16 cellular contexts compared by ENCODE assay signal in the genomic region with DNA sequence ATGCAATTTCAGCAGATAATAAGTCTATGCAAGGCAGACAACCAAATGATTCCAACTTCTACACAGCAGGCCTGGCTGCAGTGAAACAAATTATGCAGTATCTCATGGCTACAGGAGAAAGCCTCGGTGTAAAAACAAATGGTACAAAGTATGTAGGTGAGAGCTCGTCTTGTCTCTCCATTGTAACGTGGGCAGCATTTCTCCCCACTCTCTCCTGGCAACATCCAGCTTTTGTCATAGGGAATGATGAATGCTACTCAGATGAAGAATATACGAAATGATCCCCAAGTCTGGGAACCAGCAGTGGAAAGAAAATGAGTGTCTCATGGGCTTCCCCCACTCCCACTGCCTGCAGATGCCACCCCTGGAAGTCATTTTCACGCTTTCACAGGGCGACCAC. TPM values are rescaled to one million over a fixed set of nuclear protein-coding genes. Genes with fewer than 3 reads are reported as not detected.
DNase-seq lines count a peak whose midpoint lies in the region; ATAC-seq and TF ChIP-seq lines count a peak whose summit lies in the region.
"Had no signal": no experiment of that assay in that cellular context is flagged by ENCODE, and none has a peak within 500 bp of the region (broad histone marks: within the 10 kb centered on the region; RNA-seq: fewer than 3 reads in every experiment).

No MANE protein-coding gene starts in this region.

- peaks cover 5% of the 10 kb centered on the region; the same call in 1 of the 2 replicates for H3F3A ChIP-seq in Loucy (ENCODE audit: low read depth)

- H3K79me2 ChIP-seq in Loucy (ENCODE audit: insufficient read depth, low read length) = peaks cover 82% of the 10 kb centered on the region

- TF ChIP-seq POLR2A in spleen (IDR thresholded peaks at IDR 0.05) = no peak

- H3K4me1 ChIP-seq in Loucy (ENCODE audit: insufficient read depth, low read length, poor library complexity, severe bottlenecking) (peaks cover 98% of the 10 kb centered on the region), spleen (peaks cover 37 to 100% (median 78%) of the 10 kb centered on the region in 6 donors)

- H3K27me3 Mint-ChIP-seq in activated T-cell treated with anti-CD3 and anti-CD28 coated beads, Interleukin-2, amount 50 U/mL, for 24 hours = no peaks in the 10 kb centered on the region
- no peaks in the 10 kb centered on the region for H3K27me3 Mint-ChIP-seq in mesothelial cell of epicardium (ENCODE audit: low read depth)

- no peaks in the 10 kb centered on the region for H3K9me3 ChIP-seq in Loucy (ENCODE audit: insufficient read depth, low read depth, low read length)
- H3K9me3 ChIP-seq in spleen = no peaks in the 10 kb centered on the region

- H3K27me3 ChIP-seq in Loucy (ENCODE audit: insufficient read depth, low read length, poor library complexity, severe bottlenecking) (no peaks in the 10 kb centered on the region), spleen (replicated peaks in 1 of 7) (no peaks in the 10 kb centered on the region)

- no peak for ATAC-seq in GM19035 (IDR thresholded peaks at IDR 0.05; ENCODE audit: unreplicated experiment)

- intact Hi-C loops in spleen (cut with DNase I; ENCODE audit: low total_unique reads) = no loop called here

- H3K36me3 ChIP-seq in Loucy (ENCODE audit: insufficient read depth, low read length) = peaks cover 8% of the 10 kb centered on the region; the same call in 1 of the 2 replicates
- H3K36me3 ChIP-seq in spleen = peaks cover 0 to 7% (median 0%) of the 10 kb centered on the region in 6 donors

- peak overlapping the region; percentile 66 for H3K4me2 ChIP-seq in Loucy (ENCODE audit: low read depth, low read length, poor library complexity, severe bottlenecking)

- DNase-seq in activated T-cell treated with anti-CD3 and anti-CD28 coated beads, Interleukin-2, amount 50 U/mL, for 24 hours = no peak
- DNase-seq in activated T-cell treated with anti-CD3 and anti-CD28 coated beads, Interleukin-2, amount 50 U/mL, for 1 hour = no peak
- DNase-seq in mesothelial cell of epicardium (ENCODE audit: low spot score in 2 of 2, unreplicated experiment in 2 of 2) = no peak
- DNase-seq in spleen = no peak
- no peak for DNase-seq in stimulated activated CD8-positive, alpha-beta memory T cell treated with anti-CD3 and anti-CD28 coated beads, Interleukin-4, amount 100 ng/mL, for 48 hours
- no peak for DNase-seq in OCI-M1 (lab: John Stamatoyannopoulos, UW)
- DNase-seq: H7, MV-4-11, NCI-H1417, NCI-H1930, NCI-H446, NCI-H69, SHP77 had no signal

- peak overlapping the region; percentile 15 for H3K4me3 Mint-ChIP-seq in activated T-cell treated with anti-CD3 and anti-CD28 coated beads, Interleukin-2, amount 50 U/mL, for 24 hours
- H3K4me3 Mint-ChIP-seq in mesothelial cell of epicardium = no peak overlapping the region

- 87 to 97% (median 92%) methylated on average over 6 of the region's 6 CpGs for WGBS in spleen, 5 donors

- no peak overlapping the region for H3K27ac Mint-ChIP-seq in activated T-cell treated with anti-CD3 and anti-CD28 coated beads, Interleukin-2, amount 50 U/mL, for 24 hours
- H3K27ac Mint-ChIP-seq in mesothelial cell of epicardium = peak overlapping the region; percentile 50

- H3K4me3 ChIP-seq in Loucy (ENCODE audit: low read length, poor library complexity, severe bottlenecking) (peak overlapping the region; percentile 43), spleen (no peak overlapping the region)

- no peaks in the 10 kb centered on the region for H3K9me2 ChIP-seq in Loucy (replicated peaks; ENCODE audit: low read depth, low read length)

- TF ChIP-seq CTCF in Loucy (conservative IDR thresholded peaks at IDR 0.05; ENCODE audit: low read length) (no peak), mesothelial cell of epicardium (IDR thresholded peaks at IDR 0.05; ENCODE audit: unreplicated experiment) (no peak), spleen (IDR thresholded peaks at IDR 0.05 in 8 of 11, conservative IDR thresholded peaks at IDR 0.05 in 3 of 11) (no peak)

- peaks cover 39% of the 10 kb centered on the region for H3K36me3 Mint-ChIP-seq in activated T-cell treated with anti-CD3 and anti-CD28 coated beads, Interleukin-2, amount 50 U/mL, for 24 hours (ENCODE audit: low read depth)
- H3K36me3 Mint-ChIP-seq in mesothelial cell of epicardium = peaks cover 4% of the 10 kb centered on the region

- H3K9me3 Mint-ChIP-seq in activated T-cell treated with anti-CD3 and anti-CD28 coated beads, Interleukin-2, amount 50 U/mL, for 24 hours = no peaks in the 10 kb centered on the region
- H3K9me3 Mint-ChIP-seq in mesothelial cell of epicardium = no peaks in the 10 kb centered on the region

- H4K20me1 ChIP-seq in Loucy (ENCODE audit: insufficient read depth, low read length, poor library complexity, severe bottlenecking) = peaks cover 3% of the 10 kb centered on the region

- H2AFZ ChIP-seq in Loucy (ENCODE audit: low read length) = no peak overlapping the region

- H3K9ac ChIP-seq in Loucy (ENCODE audit: low read depth, low read length, poor library complexity, severe bottlenecking) = no peak overlapping the region

- H3K4me1 Mint-ChIP-seq in activated T-cell treated with anti-CD3 and anti-CD28 coated beads, Interleukin-2, amount 50 U/mL, for 24 hours (ENCODE audit: low read depth) = peaks cover 8% of the 10 kb centered on the region
- peaks cover 20% of the 10 kb centered on the region for H3K4me1 Mint-ChIP-seq in mesothelial cell of epicardium

- H3K27ac ChIP-seq in spleen = peak overlapping the region in 7 of 8 donors; percentile 2 to 84 (median 75)
- H3K27ac ChIP-seq: C4-2B had no signal

RNA-seq across cellular contexts. Expression of gene FYN, which starts 32.4 kb away (rescaled TPM):
- total RNA-seq in mesothelial cell of epicardium (104 to 123 TPM (median 115 TPM) in 3 replicates), spleen (100 to 1,000 TPM; 193 to 409 (median 227) TPM)
- 10 to 100 TPM; 56.6 to 78.1 (median 65.6) TPM for polyA plus RNA-seq in spleen
